1 cellular context compared by ENCODE assay signal in the genomic region with DNA sequence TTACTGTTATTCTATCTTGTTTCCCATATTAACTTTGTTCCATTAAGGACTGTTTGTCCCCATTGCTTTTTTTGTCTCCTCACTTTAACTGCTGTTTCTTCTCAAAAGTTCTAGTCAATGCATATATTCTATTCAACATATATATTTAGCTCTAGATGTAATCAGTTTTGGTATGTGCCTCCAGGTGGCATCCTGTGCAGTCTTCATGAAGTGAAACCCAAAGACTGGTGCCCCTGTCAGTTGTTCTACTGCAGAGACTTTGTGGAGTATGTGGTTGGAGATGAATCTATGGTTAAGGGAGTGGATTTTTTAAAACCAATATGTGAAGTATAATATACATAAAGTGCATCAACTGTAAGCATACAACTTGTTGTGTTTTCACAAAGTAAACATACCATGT.
TF ChIP-seq lines count a peak whose summit lies in the region.

No MANE protein-coding gene starts in this region.

TF ChIP-seq in WTC11, 78 proteins besides CTCF, POLR2A, EP300 and RAD21 (continued from another document):
- TF ChIP-seq, protein P1, sequence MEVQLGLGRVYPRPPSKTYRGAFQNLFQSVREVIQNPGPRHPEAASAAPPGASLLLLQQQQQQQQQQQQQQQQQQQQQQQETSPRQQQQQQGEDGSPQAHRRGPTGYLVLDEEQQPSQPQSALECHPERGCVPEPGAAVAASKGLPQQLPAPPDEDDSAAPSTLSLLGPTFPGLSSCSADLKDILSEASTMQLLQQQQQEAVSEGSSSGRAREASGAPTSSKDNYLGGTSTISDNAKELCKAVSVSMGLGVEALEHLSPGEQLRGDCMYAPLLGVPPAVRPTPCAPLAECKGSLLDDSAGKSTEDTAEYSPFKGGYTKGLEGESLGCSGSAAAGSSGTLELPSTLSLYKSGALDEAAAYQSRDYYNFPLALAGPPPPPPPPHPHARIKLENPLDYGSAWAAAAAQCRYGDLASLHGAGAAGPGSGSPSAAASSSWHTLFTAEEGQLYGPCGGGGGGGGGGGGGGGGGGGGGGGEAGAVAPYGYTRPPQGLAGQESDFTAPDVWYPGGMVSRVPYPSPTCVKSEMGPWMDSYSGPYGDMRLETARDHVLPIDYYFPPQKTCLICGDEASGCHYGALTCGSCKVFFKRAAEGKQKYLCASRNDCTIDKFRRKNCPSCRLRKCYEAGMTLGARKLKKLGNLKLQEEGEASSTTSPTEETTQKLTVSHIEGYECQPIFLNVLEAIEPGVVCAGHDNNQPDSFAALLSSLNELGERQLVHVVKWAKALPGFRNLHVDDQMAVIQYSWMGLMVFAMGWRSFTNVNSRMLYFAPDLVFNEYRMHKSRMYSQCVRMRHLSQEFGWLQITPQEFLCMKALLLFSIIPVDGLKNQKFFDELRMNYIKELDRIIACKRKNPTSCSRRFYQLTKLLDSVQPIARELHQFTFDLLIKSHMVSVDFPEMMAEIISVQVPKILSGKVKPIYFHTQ (CRISPR knock-in tag; IDR thresholded peaks at IDR 0.05) = no peak
- TF ChIP-seq MXD4 (CRISPR knock-in tag; IDR thresholded peaks at IDR 0.05; ENCODE audit: borderline replicate concordance) = no peak
- TF ChIP-seq, protein P2, sequence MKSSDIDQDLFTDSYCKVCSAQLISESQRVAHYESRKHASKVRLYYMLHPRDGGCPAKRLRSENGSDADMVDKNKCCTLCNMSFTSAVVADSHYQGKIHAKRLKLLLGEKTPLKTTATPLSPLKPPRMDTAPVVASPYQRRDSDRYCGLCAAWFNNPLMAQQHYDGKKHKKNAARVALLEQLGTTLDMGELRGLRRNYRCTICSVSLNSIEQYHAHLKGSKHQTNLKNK (CRISPR knock-in tag; IDR thresholded peaks at IDR 0.05) = no peak
